19 cellular contexts compared by ENCODE assay signal in genomic region chr6:102075539-102075938, GRCh38.
"Had no signal": no experiment of that assay in that cellular context is flagged by ENCODE, and none has a peak within 500 bp of the region (broad histone marks: within the 10 kb centered on the region; RNA-seq: fewer than 3 reads in every experiment).

No MANE protein-coding gene starts in this region.

- H3K4me3 Mint-ChIP-seq: activated CD8-positive, alpha-beta T cell treated with anti-CD3 and anti-CD28 coated beads for 36 hours; dendritic cell treated with granulocyte-macrophage colony-stimulating factor and Interleukin-4, amounts not matched to agents 40 ng/mL and 50 ng/mL, for 4 days; effector memory CD8-positive, alpha-beta T cell; immature natural killer cell; nephron; stimulated activated memory B cell treated with anti-CD40 and anti-IgM and Interleukin-4, amounts not matched to agents 10 μg/mL and 1 μg/mL and 100 μg/mL, for 72 hours had no signal

- H3K27me3 Mint-ChIP-seq: activated CD8-positive, alpha-beta T cell treated with anti-CD3 and anti-CD28 coated beads for 36 hours; dendritic cell treated with granulocyte-macrophage colony-stimulating factor and Interleukin-4, amounts not matched to agents 40 ng/mL and 50 ng/mL, for 4 days; effector memory CD8-positive, alpha-beta T cell; progenitor cell of endocrine pancreas; stimulated activated memory B cell treated with anti-CD40 and anti-IgM and Interleukin-4, amounts not matched to agents 10 μg/mL and 1 μg/mL and 100 μg/mL, for 72 hours had no signal

- H3K4me3 ChIP-seq: spleen, tibial nerve had no signal

- H3K27ac ChIP-seq: spleen, tibial nerve, WERI-Rb-1 had no signal

- H3K4me1 ChIP-seq: spleen, tibial nerve had no signal

- H3K27me3 ChIP-seq: spleen, tibial nerve had no signal

- H3K4me1 Mint-ChIP-seq: immature natural killer cell; nephron; stimulated activated memory B cell treated with anti-CD40 and anti-IgM and Interleukin-4, amounts not matched to agents 10 μg/mL and 1 μg/mL and 100 μg/mL, for 72 hours had no signal

- DNase-seq: activated CD4-positive, alpha-beta T cell treated with anti-CD3 and anti-CD28 coated beads for 4 hours; activated CD8-positive, alpha-beta memory T cell treated with anti-CD3 and anti-CD28 coated beads, Interleukin-2, amount 50 U/mL, for 4 hours; activated CD8-positive, alpha-beta T cell treated with anti-CD3 and anti-CD28 coated beads for 36 hours; central memory CD4-positive, alpha-beta T cell; effector memory CD8-positive, alpha-beta T cell; erythroblast; immature natural killer cell; mesenchymal stem cell; occipital lobe; spleen; stimulated activated CD4-positive, alpha-beta T cell treated with anti-CD3 and anti-CD28 coated beads, Interleukin-1b, Interleukin-23, amount 100 ng/mL, for 48 hours; T-helper 9 cell; WERI-Rb-1 had no signal

- H3K27ac Mint-ChIP-seq: activated CD8-positive, alpha-beta T cell treated with anti-CD3 and anti-CD28 coated beads for 36 hours; dendritic cell treated with granulocyte-macrophage colony-stimulating factor and Interleukin-4, amounts not matched to agents 40 ng/mL and 50 ng/mL, for 4 days; effector memory CD8-positive, alpha-beta T cell; immature natural killer cell; nephron; progenitor cell of endocrine pancreas; stimulated activated memory B cell treated with anti-CD40 and anti-IgM and Interleukin-4, amounts not matched to agents 10 μg/mL and 1 μg/mL and 100 μg/mL, for 72 hours had no signal

- H3K9me3 Mint-ChIP-seq: nephron had no signal

- H3K36me3 Mint-ChIP-seq: immature natural killer cell; stimulated activated memory B cell treated with anti-CD40 and anti-IgM and Interleukin-4, amounts not matched to agents 10 μg/mL and 1 μg/mL and 100 μg/mL, for 72 hours had no signal

- H3K9me3 ChIP-seq: tibial nerve had no signal

- H3K36me3 ChIP-seq: spleen, tibial nerve, WERI-Rb-1 had no signal

- ATAC-seq: activated CD8-positive, alpha-beta T cell treated with anti-CD3 and anti-CD28 coated beads for 36 hours; effector memory CD8-positive, alpha-beta T cell; sciatic nerve; stimulated activated memory B cell treated with anti-CD40 and anti-IgM and Interleukin-4, amounts not matched to agents 10 μg/mL and 1 μg/mL and 100 μg/mL, for 72 hours had no signal
